In the genomic region with DNA sequence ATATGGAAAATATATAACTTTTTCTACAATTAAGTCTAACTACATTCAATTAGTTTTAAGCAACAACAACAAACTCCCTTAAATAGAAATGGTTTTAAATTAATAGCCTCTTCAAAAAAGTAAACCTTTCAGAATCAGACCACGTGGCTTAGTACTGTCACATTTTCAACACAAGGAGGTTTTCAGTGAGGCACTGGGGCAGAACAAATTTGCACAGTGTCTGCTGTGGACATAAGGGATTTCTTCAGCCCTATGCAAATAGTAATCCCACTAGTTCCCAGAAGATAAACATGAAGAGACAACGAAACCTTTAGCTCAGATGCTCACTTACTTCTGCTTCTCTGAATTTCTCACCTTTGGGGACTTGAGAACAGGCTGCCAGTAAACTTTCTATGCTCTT, we compare ENCODE assay signal across 24 cellular contexts.
A peak's percentile ranks its signal among the peaks of the same experiment; 100 is the strongest.
DNase-seq lines count a peak whose midpoint lies in the region; ATAC-seq and TF ChIP-seq lines count a peak whose summit lies in the region.
"Had no signal": no experiment of that assay in that cellular context is flagged by ENCODE, and none has a peak within 500 bp of the region (broad histone marks: within the 10 kb centered on the region; RNA-seq: fewer than 3 reads in every experiment).

No MANE protein-coding gene starts in this region.

- H3F3A ChIP-seq in neural progenitor cell (ENCODE audit: low read depth) (no peaks in the 10 kb centered on the region), GM23338 (replicated peaks; ENCODE audit: low read depth) (no peaks in the 10 kb centered on the region)

- no peak overlapping the region for H3K4me3 Mint-ChIP-seq in neural progenitor cell
- H3K4me3 Mint-ChIP-seq in GM23338 = no peak overlapping the region
- H3K4me3 Mint-ChIP-seq in activated T-helper 1 cell treated with anti-CD3 and anti-CD28 coated beads, Interleukin-12 subunit alpha, Interleukin-12 subunit beta, Interleukin-2, Interleukin-4 antibody, amounts not matched to agents 30 ng/mL and 10 ng/mL and 1 ng/mL, durations not matched to agents 14 hours and 24 hours and 36 hours = no peak overlapping the region
- H3K4me3 Mint-ChIP-seq: activated CD4-positive, alpha-beta memory T cell treated with anti-CD3 and anti-CD28 coated beads, Interleukin-2, amount 10 ng/mL, durations not matched to agents 7 days and 5 days; activated naive CD8-positive, alpha-beta T cell treated with anti-CD3 and anti-CD28 coated beads, Interleukin-2, amount 10 ng/mL, durations not matched to agents 7 days and 5 days; activated T-cell treated with anti-CD3 and anti-CD28 coated beads, Interleukin-2, amount 50 U/mL, for 4 hours; dendritic cell treated with granulocyte-macrophage colony-stimulating factor and Interleukin-4, amounts not matched to agents 40 ng/mL and 50 ng/mL, for 4 days; immature natural killer cell; naive thymus-derived CD8-positive, alpha-beta T cell had no signal

- TF ChIP-seq CTCF in WERI-Rb-1 (IDR thresholded peaks at IDR 0.05; ENCODE audit: low read depth, low read length) (no peak), neural progenitor cell (IDR thresholded peaks at IDR 0.05) (no peak), GM23338 (conservative IDR thresholded peaks at IDR 0.05; ENCODE audit: low read depth in 2 of 2) (no peak)

- H3K4me3 ChIP-seq in WERI-Rb-1 (ENCODE audit: low read depth, low read length) = no peak overlapping the region
- no peak overlapping the region for H3K4me3 ChIP-seq in neural progenitor cell
- no peak overlapping the region for H3K4me3 ChIP-seq in GM23338
- H3K4me3 ChIP-seq: HAP-1, prostate gland, spleen had no signal

- intact Hi-C loops in activated T-helper 1 cell treated with anti-CD3 and anti-CD28 coated beads, Interleukin-12 subunit alpha, Interleukin-12 subunit beta, Interleukin-2, Interleukin-4 antibody, amounts not matched to agents 30 ng/mL and 10 ng/mL and 1 ng/mL, durations not matched to agents 14 hours and 24 hours and 36 hours (cut with micrococcal nuclease) = no loop called here

- H3K79me2 ChIP-seq in neural progenitor cell (ENCODE audit: low read depth) (no peaks in the 10 kb centered on the region), GM23338 (replicated peaks; ENCODE audit: insufficient read depth) (no peaks in the 10 kb centered on the region)

- H3K27ac Mint-ChIP-seq in neural progenitor cell = no peak overlapping the region
- no peak overlapping the region for H3K27ac Mint-ChIP-seq in GM23338
- no peak overlapping the region for H3K27ac Mint-ChIP-seq in activated T-helper 1 cell treated with anti-CD3 and anti-CD28 coated beads, Interleukin-12 subunit alpha, Interleukin-12 subunit beta, Interleukin-2, Interleukin-4 antibody, amounts not matched to agents 30 ng/mL and 10 ng/mL and 1 ng/mL, durations not matched to agents 14 hours and 24 hours and 36 hours
- H3K27ac Mint-ChIP-seq: activated CD4-positive, alpha-beta memory T cell treated with anti-CD3 and anti-CD28 coated beads, Interleukin-2, amount 10 ng/mL, durations not matched to agents 7 days and 5 days; activated naive CD8-positive, alpha-beta T cell treated with anti-CD3 and anti-CD28 coated beads, Interleukin-2, amount 10 ng/mL, durations not matched to agents 7 days and 5 days; dendritic cell treated with granulocyte-macrophage colony-stimulating factor and Interleukin-4, amounts not matched to agents 40 ng/mL and 50 ng/mL, for 4 days; immature natural killer cell; naive thymus-derived CD8-positive, alpha-beta T cell had no signal

- H2AFZ ChIP-seq in neural progenitor cell (replicated peaks) (no peak overlapping the region), GM23338 (no peak overlapping the region)

- no peaks in the 10 kb centered on the region for H3K27me3 ChIP-seq in WERI-Rb-1 (ENCODE audit: insufficient read depth, low read depth, severe bottlenecking)
- no peaks in the 10 kb centered on the region for H3K27me3 ChIP-seq in neural progenitor cell
- H3K27me3 ChIP-seq in GM23338 (ENCODE audit: insufficient read depth) = no peaks in the 10 kb centered on the region
- H3K27me3 ChIP-seq: brain microvascular endothelial cell, spleen had no signal

- H3K9me2 ChIP-seq in GM23338 (ENCODE audit: insufficient read depth) = no peaks in the 10 kb centered on the region

- H3K36me3 ChIP-seq in WERI-Rb-1 (no peaks in the 10 kb centered on the region), neural progenitor cell (no peaks in the 10 kb centered on the region), GM23338 (ENCODE audit: insufficient read depth) (peaks cover 1% of the 10 kb centered on the region; the same call in 1 of the 2 replicates)
- H3K36me3 ChIP-seq: HAP-1, prostate gland, spleen had no signal

- H4K20me1 ChIP-seq in neural progenitor cell (ENCODE audit: low read depth) (no peaks in the 10 kb centered on the region), GM23338 (replicated peaks; ENCODE audit: insufficient read depth) (no peaks in the 10 kb centered on the region)

- ATAC-seq in GM21717 (IDR thresholded peaks at IDR 0.05; ENCODE audit: unreplicated experiment) (peak; percentile 64), GM23338 (no peak)
- ATAC-seq: activated T-cell treated with anti-CD3 and anti-CD28 coated beads, Interleukin-2, amount 50 U/mL, for 4 hours; naive thymus-derived CD8-positive, alpha-beta T cell had no signal

- no peak overlapping the region for H3K27ac ChIP-seq in WERI-Rb-1
- H3K27ac ChIP-seq in neural progenitor cell = no peak overlapping the region
- no peak overlapping the region for H3K27ac ChIP-seq in GM23338 (ENCODE audit: low read depth)
- H3K27ac ChIP-seq: brain microvascular endothelial cell, prostate gland, spleen had no signal

- peaks cover 18% of the 10 kb centered on the region for H3K4me1 ChIP-seq in neural progenitor cell
- H3K4me1 ChIP-seq in GM23338 (ENCODE audit: insufficient read depth) = no peaks in the 10 kb centered on the region
- H3K4me1 ChIP-seq: HAP-1, prostate gland, spleen had no signal

- H3K4me1 Mint-ChIP-seq in neural progenitor cell (peaks cover 21% of the 10 kb centered on the region), GM23338 (no peaks in the 10 kb centered on the region)
- H3K4me1 Mint-ChIP-seq in activated T-helper 1 cell treated with anti-CD3 and anti-CD28 coated beads, Interleukin-12 subunit alpha, Interleukin-12 subunit beta, Interleukin-2, Interleukin-4 antibody, amounts not matched to agents 30 ng/mL and 10 ng/mL and 1 ng/mL, durations not matched to agents 14 hours and 24 hours and 36 hours (ENCODE audit: low read depth) = no peaks in the 10 kb centered on the region
- H3K4me1 Mint-ChIP-seq: activated CD4-positive, alpha-beta memory T cell treated with anti-CD3 and anti-CD28 coated beads, Interleukin-2, amount 10 ng/mL, durations not matched to agents 7 days and 5 days; activated naive CD8-positive, alpha-beta T cell treated with anti-CD3 and anti-CD28 coated beads, Interleukin-2, amount 10 ng/mL, durations not matched to agents 7 days and 5 days; immature natural killer cell; naive thymus-derived CD8-positive, alpha-beta T cell had no signal

- peaks cover 4% of the 10 kb centered on the region for H3K36me3 Mint-ChIP-seq in neural progenitor cell
- H3K36me3 Mint-ChIP-seq in GM23338 (ENCODE audit: low read depth) = peaks cover 17% of the 10 kb centered on the region
- H3K36me3 Mint-ChIP-seq in activated T-helper 1 cell treated with anti-CD3 and anti-CD28 coated beads, Interleukin-12 subunit alpha, Interleukin-12 subunit beta, Interleukin-2, Interleukin-4 antibody, amounts not matched to agents 30 ng/mL and 10 ng/mL and 1 ng/mL, durations not matched to agents 14 hours and 24 hours and 36 hours (ENCODE audit: low read depth) = no peaks in the 10 kb centered on the region
- H3K36me3 Mint-ChIP-seq: activated naive CD8-positive, alpha-beta T cell treated with anti-CD3 and anti-CD28 coated beads, Interleukin-2, amount 10 ng/mL, durations not matched to agents 7 days and 5 days; immature natural killer cell; naive thymus-derived CD8-positive, alpha-beta T cell had no signal

- H3K9me3 ChIP-seq in WERI-Rb-1 (ENCODE audit: severe bottlenecking) (peaks cover 4% of the 10 kb centered on the region), neural progenitor cell (ENCODE audit: low read depth) (no peaks in the 10 kb centered on the region)
- H3K9me3 ChIP-seq: HAP-1, prostate gland had no signal

- DNase-seq in NCI-H524 (lab: John Stamatoyannopoulos, UW) (peak; percentile 49 to 66), WERI-Rb-1 (peak; percentile 20), neural progenitor cell (ENCODE audit: low spot score) (peak; percentile 65), GM23338 (ENCODE audit: low spot score) (no peak), midbrain (lab: John Stamatoyannopoulos, UW) (no peak), SKM-1 treated with dmso at 0.1 percent for 144 hours (lab: John Stamatoyannopoulos, UW; ENCODE audit: unreplicated experiment) (no peak)
- DNase-seq in activated T-helper 1 cell treated with anti-CD3 and anti-CD28 coated beads, Interleukin-12 subunit alpha, Interleukin-12 subunit beta, Interleukin-2, Interleukin-4 antibody, amounts not matched to agents 30 ng/mL and 10 ng/mL and 1 ng/mL, durations not matched to agents 14 hours and 24 hours and 36 hours (ENCODE audit: low spot score) = no peak
- DNase-seq: activated CD4-positive, alpha-beta memory T cell treated with anti-CD3 and anti-CD28 coated beads, Interleukin-2, amount 10 ng/mL, durations not matched to agents 7 days and 5 days; activated naive CD8-positive, alpha-beta T cell treated with anti-CD3 and anti-CD28 coated beads, Interleukin-2, amount 10 ng/mL, durations not matched to agents 7 days and 5 days; activated T-cell treated with anti-CD3 and anti-CD28 coated beads, Interleukin-2, amount 50 U/mL, for 4 hours; AML-193; brain microvascular endothelial cell; Calu3; immature natural killer cell; mammary epithelial cell; naive thymus-derived CD8-positive, alpha-beta T cell; NCI-H1436 treated with DMSO at 0.1 percent for 48 hours; NCI-H446 treated with DMSO at 0.1 percent for 48 hours; spleen; T-helper 1 cell had no signal

- H3K9ac ChIP-seq in neural progenitor cell = no peak overlapping the region

- H3K27me3 Mint-ChIP-seq in neural progenitor cell (ENCODE audit: insufficient read depth, low read depth) (no peaks in the 10 kb centered on the region), GM23338 (ENCODE audit: insufficient read depth, low read depth, poor library complexity) (no peaks in the 10 kb centered on the region)
- H3K27me3 Mint-ChIP-seq in activated T-helper 1 cell treated with anti-CD3 and anti-CD28 coated beads, Interleukin-12 subunit alpha, Interleukin-12 subunit beta, Interleukin-2, Interleukin-4 antibody, amounts not matched to agents 30 ng/mL and 10 ng/mL and 1 ng/mL, durations not matched to agents 14 hours and 24 hours and 36 hours (ENCODE audit: insufficient read depth) = no peaks in the 10 kb centered on the region
- H3K27me3 Mint-ChIP-seq: activated CD4-positive, alpha-beta memory T cell treated with anti-CD3 and anti-CD28 coated beads, Interleukin-2, amount 10 ng/mL, durations not matched to agents 7 days and 5 days; activated naive CD8-positive, alpha-beta T cell treated with anti-CD3 and anti-CD28 coated beads, Interleukin-2, amount 10 ng/mL, durations not matched to agents 7 days and 5 days; dendritic cell treated with granulocyte-macrophage colony-stimulating factor and Interleukin-4, amounts not matched to agents 40 ng/mL and 50 ng/mL, for 4 days had no signal

- H3K4me2 ChIP-seq in neural progenitor cell (peak overlapping the region; percentile 39), GM23338 (no peak overlapping the region)

- H3K9me3 Mint-ChIP-seq in neural progenitor cell (peaks cover 11% of the 10 kb centered on the region), GM23338 (peaks cover 14% of the 10 kb centered on the region)
- H3K9me3 Mint-ChIP-seq in activated T-helper 1 cell treated with anti-CD3 and anti-CD28 coated beads, Interleukin-12 subunit alpha, Interleukin-12 subunit beta, Interleukin-2, Interleukin-4 antibody, amounts not matched to agents 30 ng/mL and 10 ng/mL and 1 ng/mL, durations not matched to agents 14 hours and 24 hours and 36 hours = no peaks in the 10 kb centered on the region
- H3K9me3 Mint-ChIP-seq: activated naive CD8-positive, alpha-beta T cell treated with anti-CD3 and anti-CD28 coated beads, Interleukin-2, amount 10 ng/mL, durations not matched to agents 7 days and 5 days had no signal

Comparison
In these comparisons a context has a peak if more than half of its experiments do, and no peak if none do; other contexts are left out.
1. DNase-seq: peak in NCI-H524 (2 of 2), WERI-Rb-1 (single experiment) and neural progenitor cell (single experiment); none in GM23338 (single experiment), midbrain (single experiment), SKM-1 treated with dmso at 0.1 percent for 144 hours (single experiment) and activated T-helper 1 cell treated with anti-CD3 and anti-CD28 coated beads, Interleukin-12 subunit alpha, Interleukin-12 subunit beta, Interleukin-2, Interleukin-4 antibody, amounts not matched to agents 30 ng/mL and 10 ng/mL and 1 ng/mL, durations not matched to agents 14 hours and 24 hours and 36 hours (single experiment).